In genomic region chr6:7770601-7771000, GRCh38 we compare ENCODE assay signal across 2 cellular contexts.
TF ChIP-seq lines count a peak whose summit lies in the region.

No MANE protein-coding gene starts in this region.

TF ChIP-seq in HepG2, 621 proteins besides CTCF, POLR2A, EP300 and RAD21:
- TF ChIP-seq RARA (CRISPR knock-in tag; IDR thresholded peaks at IDR 0.05) (no peak), XRCC5 (optimal IDR thresholded peaks at IDR 0.05; ENCODE audit: low read length) (no peak), MAFF (IDR thresholded peaks at IDR 0.05; ENCODE audit: low read depth, low read length) (peak; percentile 76), KDM5B (CRISPR knock-in tag; IDR thresholded peaks at IDR 0.05; ENCODE audit: borderline replicate concordance) (no peak), HDAC2 (CRISPR knock-in tag; IDR thresholded peaks at IDR 0.05) (no peak), BHLHE40 (IDR thresholded peaks at IDR 0.05; ENCODE audit: low read length) (no peak), FOSL1 (CRISPR knock-in tag; IDR thresholded peaks at IDR 0.05; ENCODE audit: borderline replicate concordance) (no peak), CBX5 (CRISPR knock-in tag; IDR thresholded peaks at IDR 0.05; ENCODE audit: borderline replicate concordance) (no peak), HOXA3 (CRISPR knock-in tag; IDR thresholded peaks at IDR 0.05) (no peak), MAFK (conservative IDR thresholded peaks at IDR 0.05 in 1 of 2, IDR thresholded peaks at IDR 0.05 in 1 of 2; ENCODE audit: low read length in 2 of 2) (peak; percentile 79 to 86), ZNF7 (CRISPR knock-in tag; IDR thresholded peaks at IDR 0.05) (no peak), PHF21A (CRISPR knock-in tag; IDR thresholded peaks at IDR 0.05) (no peak), ZNF557 (CRISPR knock-in tag; IDR thresholded peaks at IDR 0.05) (no peak), ZNF484 (CRISPR knock-in tag; IDR thresholded peaks at IDR 0.05; ENCODE audit: borderline replicate concordance, low read depth) (no peak), SMAD9 (CRISPR knock-in tag; IDR thresholded peaks at IDR 0.05) (no peak)
- TF ChIP-seq, protein P1, sequence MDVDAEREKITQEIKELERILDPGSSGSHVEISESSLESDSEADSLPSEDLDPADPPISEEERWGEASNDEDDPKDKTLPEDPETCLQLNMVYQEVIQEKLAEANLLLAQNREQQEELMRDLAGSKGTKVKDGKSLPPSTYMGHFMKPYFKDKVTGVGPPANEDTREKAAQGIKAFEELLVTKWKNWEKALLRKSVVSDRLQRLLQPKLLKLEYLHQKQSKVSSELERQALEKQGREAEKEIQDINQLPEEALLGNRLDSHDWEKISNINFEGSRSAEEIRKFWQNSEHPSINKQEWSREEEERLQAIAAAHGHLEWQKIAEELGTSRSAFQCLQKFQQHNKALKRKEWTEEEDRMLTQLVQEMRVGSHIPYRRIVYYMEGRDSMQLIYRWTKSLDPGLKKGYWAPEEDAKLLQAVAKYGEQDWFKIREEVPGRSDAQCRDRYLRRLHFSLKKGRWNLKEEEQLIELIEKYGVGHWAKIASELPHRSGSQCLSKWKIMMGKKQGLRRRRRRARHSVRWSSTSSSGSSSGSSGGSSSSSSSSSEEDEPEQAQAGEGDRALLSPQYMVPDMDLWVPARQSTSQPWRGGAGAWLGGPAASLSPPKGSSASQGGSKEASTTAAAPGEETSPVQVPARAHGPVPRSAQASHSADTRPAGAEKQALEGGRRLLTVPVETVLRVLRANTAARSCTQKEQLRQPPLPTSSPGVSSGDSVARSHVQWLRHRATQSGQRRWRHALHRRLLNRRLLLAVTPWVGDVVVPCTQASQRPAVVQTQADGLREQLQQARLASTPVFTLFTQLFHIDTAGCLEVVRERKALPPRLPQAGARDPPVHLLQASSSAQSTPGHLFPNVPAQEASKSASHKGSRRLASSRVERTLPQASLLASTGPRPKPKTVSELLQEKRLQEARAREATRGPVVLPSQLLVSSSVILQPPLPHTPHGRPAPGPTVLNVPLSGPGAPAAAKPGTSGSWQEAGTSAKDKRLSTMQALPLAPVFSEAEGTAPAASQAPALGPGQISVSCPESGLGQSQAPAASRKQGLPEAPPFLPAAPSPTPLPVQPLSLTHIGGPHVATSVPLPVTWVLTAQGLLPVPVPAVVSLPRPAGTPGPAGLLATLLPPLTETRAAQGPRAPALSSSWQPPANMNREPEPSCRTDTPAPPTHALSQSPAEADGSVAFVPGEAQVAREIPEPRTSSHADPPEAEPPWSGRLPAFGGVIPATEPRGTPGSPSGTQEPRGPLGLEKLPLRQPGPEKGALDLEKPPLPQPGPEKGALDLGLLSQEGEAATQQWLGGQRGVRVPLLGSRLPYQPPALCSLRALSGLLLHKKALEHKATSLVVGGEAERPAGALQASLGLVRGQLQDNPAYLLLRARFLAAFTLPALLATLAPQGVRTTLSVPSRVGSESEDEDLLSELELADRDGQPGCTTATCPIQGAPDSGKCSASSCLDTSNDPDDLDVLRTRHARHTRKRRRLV (CRISPR knock-in tag; IDR thresholded peaks at IDR 0.05), result no peak
- TF ChIP-seq, protein P2, sequence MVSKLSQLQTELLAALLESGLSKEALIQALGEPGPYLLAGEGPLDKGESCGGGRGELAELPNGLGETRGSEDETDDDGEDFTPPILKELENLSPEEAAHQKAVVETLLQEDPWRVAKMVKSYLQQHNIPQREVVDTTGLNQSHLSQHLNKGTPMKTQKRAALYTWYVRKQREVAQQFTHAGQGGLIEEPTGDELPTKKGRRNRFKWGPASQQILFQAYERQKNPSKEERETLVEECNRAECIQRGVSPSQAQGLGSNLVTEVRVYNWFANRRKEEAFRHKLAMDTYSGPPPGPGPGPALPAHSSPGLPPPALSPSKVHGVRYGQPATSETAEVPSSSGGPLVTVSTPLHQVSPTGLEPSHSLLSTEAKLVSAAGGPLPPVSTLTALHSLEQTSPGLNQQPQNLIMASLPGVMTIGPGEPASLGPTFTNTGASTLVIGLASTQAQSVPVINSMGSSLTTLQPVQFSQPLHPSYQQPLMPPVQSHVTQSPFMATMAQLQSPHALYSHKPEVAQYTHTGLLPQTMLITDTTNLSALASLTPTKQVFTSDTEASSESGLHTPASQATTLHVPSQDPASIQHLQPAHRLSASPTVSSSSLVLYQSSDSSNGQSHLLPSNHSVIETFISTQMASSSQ (IDR thresholded peaks at IDR 0.05; ENCODE audit: low read depth), result no peak
- TF ChIP-seq, protein P2 (CRISPR knock-in tag; IDR thresholded peaks at IDR 0.05; ENCODE audit: borderline replicate concordance), result no peak

TF ChIP-seq in endothelial cell of umbilical vein, 7 proteins besides CTCF, POLR2A, EP300 and RAD21:
- TF ChIP-seq MYC (IDR thresholded peaks at IDR 0.05; ENCODE audit: low read depth, low read length) (no peak), FOS (IDR thresholded peaks at IDR 0.05; ENCODE audit: borderline replicate concordance, insufficient read depth, low read length) (no peak), POLR2AphosphoS5 (IDR thresholded peaks at IDR 0.05; ENCODE audit: insufficient read depth, low read depth, low read length) (no peak), JUN (IDR thresholded peaks at IDR 0.05; ENCODE audit: borderline replicate concordance, insufficient read depth, insufficient read length, low read depth) (no peak), GATA2 (IDR thresholded peaks at IDR 0.05; ENCODE audit: insufficient read depth, insufficient read length, low read depth, low read length) (no peak), EZH2 (IDR thresholded peaks at IDR 0.05; ENCODE audit: borderline replicate concordance, low read depth, low read length, severe bottlenecking) (no peak)
- TF ChIP-seq, protein P3, sequence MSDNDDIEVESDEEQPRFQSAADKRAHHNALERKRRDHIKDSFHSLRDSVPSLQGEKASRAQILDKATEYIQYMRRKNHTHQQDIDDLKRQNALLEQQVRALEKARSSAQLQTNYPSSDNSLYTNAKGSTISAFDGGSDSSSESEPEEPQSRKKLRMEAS (IDR thresholded peaks at IDR 0.05; ENCODE audit: insufficient read depth, insufficient read length), result no peak
TF ChIP-seq in endothelial cell of umbilical vein: peak in this region for 0.
